Comparison of ENCODE assay signal across 1 cellular context in the genomic region with DNA sequence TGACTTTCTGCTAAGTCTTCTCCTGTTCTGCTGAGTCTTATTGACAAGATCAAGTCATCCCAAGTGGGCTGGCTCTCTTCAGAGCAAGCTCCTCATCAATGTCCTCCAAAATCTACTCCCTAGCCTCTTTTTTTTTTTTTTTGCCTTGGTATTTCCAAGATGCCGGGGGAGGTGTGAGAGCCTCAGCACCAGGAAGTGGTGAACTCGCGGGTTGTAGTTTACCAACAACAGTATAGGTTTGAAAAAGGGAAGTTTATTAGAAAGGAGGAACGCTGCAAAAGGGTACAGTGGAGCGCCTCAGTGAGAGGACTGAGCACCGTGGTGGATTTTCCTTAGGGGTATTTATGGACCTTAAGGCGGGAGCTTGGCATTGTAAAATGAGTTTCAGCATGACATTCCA.
TF ChIP-seq lines count a peak whose summit lies in the region.

No MANE protein-coding gene starts in this region.

TF ChIP-seq in H1, 55 proteins besides CTCF, POLR2A, EP300 and RAD21 (continued from another document):
- TF ChIP-seq GTF2F1 (IDR thresholded peaks at IDR 0.05; ENCODE audit: borderline replicate concordance, low read depth, low read length) (no peak), JUN (IDR thresholded peaks at IDR 0.05; ENCODE audit: low read depth, low read length) (no peak), SUZ12 (IDR thresholded peaks at IDR 0.05; ENCODE audit: low read length) (no peak), TAF1 (IDR thresholded peaks at IDR 0.05; ENCODE audit: low read depth, low read length) (no peak), CEBPB (IDR thresholded peaks at IDR 0.05; ENCODE audit: low read depth, low read length) (no peak)
